In the genomic region with DNA sequence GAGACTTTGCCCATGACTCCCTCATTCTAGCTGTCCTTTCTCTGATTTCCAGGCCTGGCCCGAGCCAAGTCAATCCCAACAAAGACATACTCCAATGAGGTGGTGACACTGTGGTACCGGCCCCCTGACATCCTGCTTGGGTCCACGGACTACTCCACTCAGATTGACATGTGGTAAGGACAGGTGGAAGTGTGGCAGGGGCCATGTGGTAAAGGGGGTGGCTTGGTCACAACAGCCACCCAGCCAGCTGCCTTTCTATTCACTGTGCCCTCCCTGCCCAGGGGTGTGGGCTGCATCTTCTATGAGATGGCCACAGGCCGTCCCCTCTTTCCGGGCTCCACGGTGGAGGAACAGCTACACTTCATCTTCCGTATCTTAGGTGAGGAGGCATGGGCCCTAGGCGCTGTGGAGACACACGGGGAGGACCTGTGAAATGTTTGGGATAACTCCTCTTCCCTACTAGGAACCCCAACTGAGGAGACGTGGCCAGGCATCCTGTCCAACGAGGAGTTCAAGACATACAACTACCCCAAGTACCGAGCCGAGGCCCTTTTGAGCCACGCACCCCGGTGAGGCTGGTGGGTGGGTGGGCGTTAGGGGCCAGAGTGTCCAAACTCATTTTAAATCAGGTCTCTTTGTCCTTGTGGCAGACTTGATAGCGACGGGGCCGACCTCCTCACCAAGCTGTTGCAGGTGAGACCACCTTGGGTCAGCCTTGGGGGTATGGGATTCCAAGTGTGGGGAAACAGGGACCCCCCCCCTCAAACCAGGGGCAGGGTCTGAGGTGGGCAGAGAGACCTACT, we compare ENCODE assay signal across 1 cellular context.
TF ChIP-seq lines count a peak whose summit lies in the region.

No MANE protein-coding gene starts in this region.

TF ChIP-seq in WTC11, 78 proteins besides CTCF, POLR2A, EP300 and RAD21:
- TF ChIP-seq TEAD1 (CRISPR knock-in tag; IDR thresholded peaks at IDR 0.05) (no peak), FOXJ3 (CRISPR knock-in tag; IDR thresholded peaks at IDR 0.05; ENCODE audit: borderline replicate concordance) (no peak), ZNF416 (CRISPR knock-in tag; IDR thresholded peaks at IDR 0.05) (no peak), ZBTB21 (CRISPR knock-in tag; IDR thresholded peaks at IDR 0.05; ENCODE audit: borderline replicate concordance) (no peak), ETV6 (CRISPR knock-in tag; IDR thresholded peaks at IDR 0.05) (no peak), ZNF671 (CRISPR knock-in tag; IDR thresholded peaks at IDR 0.05) (no peak), EMX1 (CRISPR knock-in tag; IDR thresholded peaks at IDR 0.05) (no peak), SMAD4 (CRISPR knock-in tag; IDR thresholded peaks at IDR 0.05) (no peak)
- TF ChIP-seq, protein P1, sequence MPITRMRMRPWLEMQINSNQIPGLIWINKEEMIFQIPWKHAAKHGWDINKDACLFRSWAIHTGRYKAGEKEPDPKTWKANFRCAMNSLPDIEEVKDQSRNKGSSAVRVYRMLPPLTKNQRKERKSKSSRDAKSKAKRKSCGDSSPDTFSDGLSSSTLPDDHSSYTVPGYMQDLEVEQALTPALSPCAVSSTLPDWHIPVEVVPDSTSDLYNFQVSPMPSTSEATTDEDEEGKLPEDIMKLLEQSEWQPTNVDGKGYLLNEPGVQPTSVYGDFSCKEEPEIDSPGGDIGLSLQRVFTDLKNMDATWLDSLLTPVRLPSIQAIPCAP (CRISPR knock-in tag; IDR thresholded peaks at IDR 0.05) = no peak
- TF ChIP-seq, protein P2, sequence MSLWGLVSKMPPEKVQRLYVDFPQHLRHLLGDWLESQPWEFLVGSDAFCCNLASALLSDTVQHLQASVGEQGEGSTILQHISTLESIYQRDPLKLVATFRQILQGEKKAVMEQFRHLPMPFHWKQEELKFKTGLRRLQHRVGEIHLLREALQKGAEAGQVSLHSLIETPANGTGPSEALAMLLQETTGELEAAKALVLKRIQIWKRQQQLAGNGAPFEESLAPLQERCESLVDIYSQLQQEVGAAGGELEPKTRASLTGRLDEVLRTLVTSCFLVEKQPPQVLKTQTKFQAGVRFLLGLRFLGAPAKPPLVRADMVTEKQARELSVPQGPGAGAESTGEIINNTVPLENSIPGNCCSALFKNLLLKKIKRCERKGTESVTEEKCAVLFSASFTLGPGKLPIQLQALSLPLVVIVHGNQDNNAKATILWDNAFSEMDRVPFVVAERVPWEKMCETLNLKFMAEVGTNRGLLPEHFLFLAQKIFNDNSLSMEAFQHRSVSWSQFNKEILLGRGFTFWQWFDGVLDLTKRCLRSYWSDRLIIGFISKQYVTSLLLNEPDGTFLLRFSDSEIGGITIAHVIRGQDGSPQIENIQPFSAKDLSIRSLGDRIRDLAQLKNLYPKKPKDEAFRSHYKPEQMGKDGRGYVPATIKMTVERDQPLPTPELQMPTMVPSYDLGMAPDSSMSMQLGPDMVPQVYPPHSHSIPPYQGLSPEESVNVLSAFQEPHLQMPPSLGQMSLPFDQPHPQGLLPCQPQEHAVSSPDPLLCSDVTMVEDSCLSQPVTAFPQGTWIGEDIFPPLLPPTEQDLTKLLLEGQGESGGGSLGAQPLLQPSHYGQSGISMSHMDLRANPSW (CRISPR knock-in tag; conservative IDR thresholded peaks at IDR 0.05; ENCODE audit: low read depth) = no peak
- TF ChIP-seq, protein P3, sequence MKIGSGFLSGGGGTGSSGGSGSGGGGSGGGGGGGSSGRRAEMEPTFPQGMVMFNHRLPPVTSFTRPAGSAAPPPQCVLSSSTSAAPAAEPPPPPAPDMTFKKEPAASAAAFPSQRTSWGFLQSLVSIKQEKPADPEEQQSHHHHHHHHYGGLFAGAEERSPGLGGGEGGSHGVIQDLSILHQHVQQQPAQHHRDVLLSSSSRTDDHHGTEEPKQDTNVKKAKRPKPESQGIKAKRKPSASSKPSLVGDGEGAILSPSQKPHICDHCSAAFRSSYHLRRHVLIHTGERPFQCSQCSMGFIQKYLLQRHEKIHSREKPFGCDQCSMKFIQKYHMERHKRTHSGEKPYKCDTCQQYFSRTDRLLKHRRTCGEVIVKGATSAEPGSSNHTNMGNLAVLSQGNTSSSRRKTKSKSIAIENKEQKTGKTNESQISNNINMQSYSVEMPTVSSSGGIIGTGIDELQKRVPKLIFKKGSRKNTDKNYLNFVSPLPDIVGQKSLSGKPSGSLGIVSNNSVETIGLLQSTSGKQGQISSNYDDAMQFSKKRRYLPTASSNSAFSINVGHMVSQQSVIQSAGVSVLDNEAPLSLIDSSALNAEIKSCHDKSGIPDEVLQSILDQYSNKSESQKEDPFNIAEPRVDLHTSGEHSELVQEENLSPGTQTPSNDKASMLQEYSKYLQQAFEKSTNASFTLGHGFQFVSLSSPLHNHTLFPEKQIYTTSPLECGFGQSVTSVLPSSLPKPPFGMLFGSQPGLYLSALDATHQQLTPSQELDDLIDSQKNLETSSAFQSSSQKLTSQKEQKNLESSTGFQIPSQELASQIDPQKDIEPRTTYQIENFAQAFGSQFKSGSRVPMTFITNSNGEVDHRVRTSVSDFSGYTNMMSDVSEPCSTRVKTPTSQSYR (CRISPR knock-in tag; IDR thresholded peaks at IDR 0.05) = no peak
